ENCODE assay signal across 17 cellular contexts in the genomic region with DNA sequence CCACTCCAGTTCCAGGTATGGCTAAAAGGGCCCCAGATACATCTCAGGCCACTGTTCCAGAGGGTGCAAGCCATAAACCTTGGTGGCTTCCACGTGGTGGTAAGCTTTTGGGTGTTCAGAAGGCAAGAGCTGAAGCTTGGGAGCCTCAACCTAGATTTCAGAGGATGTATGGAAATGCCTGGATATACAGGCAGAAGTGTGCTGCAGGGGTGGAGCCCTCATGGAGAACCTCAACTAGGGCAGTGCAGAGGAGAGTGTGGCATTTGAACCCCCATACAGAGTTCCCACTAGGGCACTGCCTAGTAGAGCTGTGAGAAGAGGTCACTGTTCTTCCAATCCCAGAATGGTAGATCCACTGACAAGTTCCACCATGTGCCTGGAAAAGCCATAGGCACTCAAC.
A peak's percentile ranks its signal among the peaks of the same experiment; 100 is the strongest.
DNase-seq lines count a peak whose midpoint lies in the region; ATAC-seq and TF ChIP-seq lines count a peak whose summit lies in the region.
"Had no signal": no experiment of that assay in that cellular context is flagged by ENCODE, and none has a peak within 500 bp of the region (broad histone marks: within the 10 kb centered on the region; RNA-seq: fewer than 3 reads in every experiment).

No MANE protein-coding gene starts in this region.

- no TSS peak for BruUV-seq in IMR-90 (replicated peaks; lab: Mats Ljungman, UMichigan)

- H4K20me1 ChIP-seq in BLaER1 (no peaks in the 10 kb centered on the region), IMR-90 (ENCODE audit: insufficient read depth, low read length) (no peaks in the 10 kb centered on the region)

- no peak overlapping the region for H2AK5ac ChIP-seq in IMR-90 (ENCODE audit: low read depth, low read length)

- in situ Hi-C loops in IMR-90 (cut with MboI; ENCODE audit: low sequenced_read_pairs): no loop called here

- no peak overlapping the region for H2BK20ac ChIP-seq in IMR-90 (ENCODE audit: low read depth, low read length)

- CTCF ChIA-PET in IMR-90 (lab: Yijun Ruan, JAX): no interaction called here

- dilution Hi-C loops in IMR-90 (cut with HindIII; ENCODE audit: low sequenced_read_pairs, unreplicated experiment): no loop called here

- H4K5ac ChIP-seq in IMR-90 (ENCODE audit: low read depth, low read length): no peak overlapping the region

- no peak for TF ChIP-seq RAD21 in IMR-90 (IDR thresholded peaks at IDR 0.05; ENCODE audit: low read length)

- no peak overlapping the region for H3K4ac ChIP-seq in IMR-90 (ENCODE audit: low read depth, low read length)

- TF ChIP-seq CTCF in IMR-90 (conservative IDR thresholded peaks at IDR 0.05; ENCODE audit: low read depth, low read length): no peak

- no peak overlapping the region for H3K18ac ChIP-seq in IMR-90 (ENCODE audit: low read depth, low read length)

- H3K4me3 ChIP-seq in BLaER1 (0 out of 2 replicates have a peak overlapping the region, but pooled peaks have one; percentile 23), IMR-90 (ENCODE audit: insufficient read depth, low read depth, low read length) (no peak overlapping the region), iPS-18c (ENCODE audit: insufficient read depth, low read depth, low read length) (peak overlapping the region; percentile 24; the same call in 1 of the 2 replicates)
- H3K4me3 ChIP-seq: A549 had no signal

- H2BK15ac ChIP-seq in IMR-90 (ENCODE audit: low read depth, low read length): no peak overlapping the region

- no peak overlapping the region for H4K8ac ChIP-seq in IMR-90 (ENCODE audit: low read depth in 2 of 2, low read length in 2 of 2)

- intact Hi-C loops in IMR-90 (cut with micrococcal nuclease): no loop called here

- peaks cover 50% of the 10 kb centered on the region for H3K9me3 ChIP-seq in BLaER1
- H3K9me3 ChIP-seq in IMR-90 (ENCODE audit: control insufficient read depth, insufficient read depth, low read length): peaks cover 7% of the 10 kb centered on the region
- H3K9me3 ChIP-seq in iPS-18c (ENCODE audit: control insufficient read depth, insufficient read depth, low read length): peaks cover 9% of the 10 kb centered on the region

- no peak overlapping the region for H4K91ac ChIP-seq in IMR-90 (ENCODE audit: insufficient read depth, low read depth, low read length)

- H3K27me3 ChIP-seq in BLaER1 (no peaks in the 10 kb centered on the region), IMR-90 (ENCODE audit: control insufficient read depth, insufficient read depth, low read length) (no peaks in the 10 kb centered on the region)

- H3K9me1 ChIP-seq in IMR-90 (ENCODE audit: insufficient read depth, low read length): no peaks in the 10 kb centered on the region

- TF ChIP-seq POLR2A in IMR-90 (IDR thresholded peaks at IDR 0.05; ENCODE audit: low read depth, low read length): no peak

- H3K56ac ChIP-seq in IMR-90 (ENCODE audit: extremely low read depth, insufficient read depth, low read length): no peak overlapping the region

- no peak overlapping the region for H3K4me2 ChIP-seq in BLaER1
- no peak overlapping the region for H3K4me2 ChIP-seq in IMR-90 (ENCODE audit: low read depth, low read length)
- H3K4me2 ChIP-seq: A549 had no signal

- WGBS in IMR-90 (ENCODE audit: extremely low coverage in 2 of 2, insufficient read length in 1 of 2), 2 experiments: no CpG with 5 or more reads among the region's 1 CpG

- H3K9ac ChIP-seq in BLaER1: no peak overlapping the region
- H3K9ac ChIP-seq in IMR-90 (ENCODE audit: low read depth, low read length): no peak overlapping the region

- H3K23ac ChIP-seq in IMR-90 (ENCODE audit: low read depth, low read length): no peak overlapping the region

- H3K14ac ChIP-seq in IMR-90 (replicated peaks; ENCODE audit: low read depth, low read length): no peak overlapping the region

- H3K36me3 ChIP-seq in BLaER1 (peaks cover 71% of the 10 kb centered on the region), IMR-90 (ENCODE audit: control insufficient read depth, insufficient read depth, low read length) (peaks cover 2% of the 10 kb centered on the region; the same call in 1 of the 2 replicates)

- H3K4me1 ChIP-seq in BLaER1: no peaks in the 10 kb centered on the region; the same call in 1 of the 2 replicates
- no peaks in the 10 kb centered on the region for H3K4me1 ChIP-seq in IMR-90 (ENCODE audit: control insufficient read depth, insufficient read depth, low read length)
- H3K4me1 ChIP-seq: A549 had no signal

- H3K27ac ChIP-seq in BLaER1 (no peak overlapping the region), IMR-90 (ENCODE audit: insufficient read depth, low read length) (no peak overlapping the region)
- H3K27ac ChIP-seq: 22Rv1, A549 had no signal

- DNase-seq in IMR-90: no peak
- no peak for DNase-seq in HUDEP-2 (lab: John Stamatoyannopoulos, UW; ENCODE audit: unreplicated experiment in 76 of 76)
- DNase-seq: AML-193; C1 segment of cervical spinal cord; CD4-positive, alpha-beta memory T cell; CD4-positive, CD25-positive, alpha-beta regulatory T cell; CD8-positive, alpha-beta memory T cell; COR-L47; DMS 273 treated with DMSO at 0.1 percent for 48 hours; DMS153; DMS79 treated with DMSO at 0.1 percent for 48 hours; GF-D8 had no signal

- peak overlapping the region; percentile 55 for H2AK9ac ChIP-seq in IMR-90 (replicated peaks; ENCODE audit: low read depth, low read length, poor library complexity)

- no peak overlapping the region for H2AFZ ChIP-seq in IMR-90 (replicated peaks; ENCODE audit: low read length, poor library complexity)

- no peak overlapping the region for H2BK5ac ChIP-seq in IMR-90 (ENCODE audit: low read depth, low read length, poor library complexity, severe bottlenecking)

- POLR2A ChIA-PET in IMR-90 (lab: Charles Lee; ENCODE audit: unreplicated experiment): no interaction called here

- no peaks in the 10 kb centered on the region for H3K79me1 ChIP-seq in IMR-90 (ENCODE audit: low read depth in 1 of 2, low read length in 2 of 2)

- ATAC-seq in IMR-90 (ENCODE audit: low read depth) (no peak), GM18498 (IDR thresholded peaks at IDR 0.05; ENCODE audit: unreplicated experiment) (no peak)
- ATAC-seq: A549 had no signal

- H2BK120ac ChIP-seq in IMR-90 (ENCODE audit: low read depth, low read length): no peak overlapping the region

TF ChIP-seq in IMR-90, 13 proteins besides CTCF, POLR2A, EP300 and RAD21:
- TF ChIP-seq ELK1 (IDR thresholded peaks at IDR 0.05; ENCODE audit: borderline replicate concordance, low read depth, low read length) (no peak), MAZ (IDR thresholded peaks at IDR 0.05; ENCODE audit: borderline replicate concordance, low read depth, low read length) (no peak), RCOR1 (IDR thresholded peaks at IDR 0.05; ENCODE audit: insufficient replicate concordance, low read length) (no peak), MAFK (IDR thresholded peaks at IDR 0.05; ENCODE audit: low read depth, low read length) (no peak), FOS (IDR thresholded peaks at IDR 0.05; ENCODE audit: low read depth, low read length) (no peak), USF2 (IDR thresholded peaks at IDR 0.05; ENCODE audit: low read depth, low read length) (no peak), SMC3 (IDR thresholded peaks at IDR 0.05; ENCODE audit: low read depth, low read length) (no peak), NFE2L2 (IDR thresholded peaks at IDR 0.05; ENCODE audit: low read depth, low read length) (no peak), BHLHE40 (IDR thresholded peaks at IDR 0.05; ENCODE audit: low read depth, low read length) (no peak), MXI1 (IDR thresholded peaks at IDR 0.05; ENCODE audit: borderline replicate concordance, low read depth, low read length) (no peak), RFX5 (IDR thresholded peaks at IDR 0.05; ENCODE audit: low read depth, low read length) (no peak), CEBPB (IDR thresholded peaks at IDR 0.05; ENCODE audit: low read depth, low read length) (no peak), CHD1 (IDR thresholded peaks at IDR 0.05; ENCODE audit: low read depth, low read length) (no peak)
